ENCODE assay signal across 14 cellular contexts in genomic region chr5:151680944-151681427, GRCh38. TPM values are rescaled to one million over a fixed set of nuclear protein-coding genes. Genes with fewer than 3 reads are reported as not detected.
DNase-seq lines count a peak whose midpoint lies in the region; ATAC-seq, FAIRE-seq and TF ChIP-seq lines count a peak whose summit lies in the region.
"Had no signal": no experiment of that assay in that cellular context is flagged by ENCODE, and none has a peak within 500 bp of the region (broad histone marks: within the 10 kb centered on the region; RNA-seq: fewer than 3 reads in every experiment).

No MANE protein-coding gene starts in this region.

- no peak for TF ChIP-seq CTCF in H1 (IDR thresholded peaks at IDR 0.05; ENCODE audit: control extremely low read depth in 1 of 3, insufficient read depth in 1 of 3, low read depth in 1 of 3, low read length in 3 of 3)
- no peak for TF ChIP-seq CTCF in stomach (IDR thresholded peaks at IDR 0.05)

- peaks cover 24% of the 10 kb centered on the region for H3K27me3 Mint-ChIP-seq in activated CD4-positive, alpha-beta T cell treated with anti-CD3 and anti-CD28 coated beads, Interleukin-2, amount 10 ng/mL, durations not matched to agents 7 days and 5 days

- H3K4me1 ChIP-seq in H1 (replicated peaks in 1 of 4; ENCODE audit: control insufficient read depth in 3 of 4, insufficient read depth in 4 of 4, low read length in 3 of 4) (peaks cover 3 to 28% (median 20%) of the 10 kb centered on the region in 4 experiments; a peak in 5 of 7 replicates), stomach (peaks cover 17 to 89% (median 58%) of the 10 kb centered on the region in 4 donors)

- H3K9me3 ChIP-seq in H1 (ENCODE audit: insufficient read depth in 2 of 2, low read depth in 1 of 2, low read length in 1 of 2) (no peaks in the 10 kb centered on the region), stomach (no peaks in the 10 kb centered on the region)
- H3K9me3 ChIP-seq: neutrophil had no signal

- H2BK5ac ChIP-seq in H1 (ENCODE audit: low read depth, low read length) = no peak overlapping the region

- no peaks in the 10 kb centered on the region for H3K4me1 Mint-ChIP-seq in activated CD4-positive, alpha-beta T cell treated with anti-CD3 and anti-CD28 coated beads, Interleukin-2, amount 10 ng/mL, durations not matched to agents 7 days and 5 days
- H3K4me1 Mint-ChIP-seq: activated B cell treated with CpG ODN at 0.5 μM for 24 hours had no signal

- POLR2A ChIA-PET in H1 (lab: Charles Lee; ENCODE audit: partially characterized antibody) = interaction anchor here (1.2 to 3.4 kb wide), 4 partner anchors 9 to 90 kb away, joined by 4 to 16 read pairs (median 10); partner anchors contain the start of gene G3BP1
- POLR2A ChIA-PET in activated CD4-positive, alpha-beta T cell treated with anti-CD3 and anti-CD28 coated beads, Interleukin-2, amount 10 ng/mL, durations not matched to agents 7 days and 5 days (lab: Charles Lee) = no interaction called here

- no peak for TF ChIP-seq POLR2A in H1 (IDR thresholded peaks at IDR 0.05; ENCODE audit: control extremely low read depth in 1 of 2, low read depth in 2 of 2, low read length in 2 of 2)
- TF ChIP-seq POLR2A in stomach (IDR thresholded peaks at IDR 0.05) = no peak

- H3K14ac ChIP-seq in H1 (ENCODE audit: insufficient read length) = no peak overlapping the region

- intact Hi-C loops in stomach (cut with DNase I; ENCODE audit: low total_unique reads) = no loop called here

- no peak overlapping the region for H3K27ac Mint-ChIP-seq in activated CD4-positive, alpha-beta T cell treated with anti-CD3 and anti-CD28 coated beads, Interleukin-2, amount 10 ng/mL, durations not matched to agents 7 days and 5 days
- H3K27ac Mint-ChIP-seq: activated B cell treated with CpG ODN at 0.5 μM for 24 hours had no signal

- WGBS in H1 (ENCODE audit: extremely low coverage in 1 of 2, insufficient coverage in 1 of 2, insufficient read length in 1 of 2, insufficient replicate concordance in 2 of 2, low coverage in 1 of 2, low lambda C conversion rate in 2 of 2, missing lambda C conversion rate in 1 of 2), 2 experiments = 90% methylated on average over 5 of the region's 5 CpGs; no CpG with 5 or more reads in 1 of the 2 experiments
- WGBS in stomach, 5 donors = 47 to 72% (median 66%) methylated on average over 5 of the region's 5 CpGs

- H2BK20ac ChIP-seq in H1 (ENCODE audit: low read length) = no peak overlapping the region

- H3K36me3 Mint-ChIP-seq in activated CD4-positive, alpha-beta T cell treated with anti-CD3 and anti-CD28 coated beads, Interleukin-2, amount 10 ng/mL, durations not matched to agents 7 days and 5 days (ENCODE audit: low read depth) = no peaks in the 10 kb centered on the region

- no peak overlapping the region for H4K8ac ChIP-seq in H1 (ENCODE audit: extremely low read depth, insufficient read depth, low read length)

- peaks cover 3% of the 10 kb centered on the region for H3K79me1 ChIP-seq in H1 (ENCODE audit: low read depth, low read length)

- no peak overlapping the region for H3K27ac ChIP-seq in H1 (ENCODE audit: low read depth, low read length)
- peak overlapping the region; percentile 1 to 89 (median 86) for H3K27ac ChIP-seq in stomach
- H3K27ac ChIP-seq: neutrophil, SK-N-MC had no signal

- no peaks in the 10 kb centered on the region for H3K9me3 Mint-ChIP-seq in activated CD4-positive, alpha-beta T cell treated with anti-CD3 and anti-CD28 coated beads, Interleukin-2, amount 10 ng/mL, durations not matched to agents 7 days and 5 days
- H3K9me3 Mint-ChIP-seq: activated B cell treated with CpG ODN at 0.5 μM for 24 hours had no signal

- no peak overlapping the region for H4K5ac ChIP-seq in H1 (ENCODE audit: insufficient read length, low read depth, low read length)

- no peak for FAIRE-seq in H1 (lab: Jason Lieb, UNC)

- no peak overlapping the region; a peak in 1 of 7 replicates for H3K9ac ChIP-seq in H1 (replicated peaks in 1 of 4; ENCODE audit: extremely low read depth in 1 of 4, low read depth in 3 of 4, low read length in 3 of 4)

- peaks cover 4% of the 10 kb centered on the region; the same call in 1 of the 2 replicates for H3K23me2 ChIP-seq in H1 (ENCODE audit: low read depth, low read length)

- no peaks in the 10 kb centered on the region for H4K20me1 ChIP-seq in H1 (replicated peaks in 1 of 2; ENCODE audit: control insufficient read depth in 1 of 2, insufficient read depth in 2 of 2, low read length in 2 of 2)

- H3K36me3 ChIP-seq in H1 (ENCODE audit: control insufficient read depth in 2 of 4, insufficient read depth in 4 of 4, low read length in 3 of 4) (peaks cover 0 to 6% (median 0%) of the 10 kb centered on the region in 4 experiments; a peak in 1 of 8 replicates), stomach (peaks cover 0 to 7% (median 0%) of the 10 kb centered on the region in 4 donors)
- H3K36me3 ChIP-seq: neutrophil had no signal

- TF ChIP-seq RAD21 in H1 (IDR thresholded peaks at IDR 0.05 in 1 of 2, conservative IDR thresholded peaks at IDR 0.05 in 1 of 2; ENCODE audit: low read depth in 2 of 2, low read length in 2 of 2) = no peak

- no peak overlapping the region for H2BK15ac ChIP-seq in H1 (ENCODE audit: low read length)

- H3K4me3 ChIP-seq in H1 (ENCODE audit: extremely low read depth in 1 of 4, insufficient read depth in 2 of 4, low read depth in 3 of 4, low read length in 4 of 4) (no peak overlapping the region), stomach (peak overlapping the region in 1 of 4 donors; percentile 3)
- H3K4me3 ChIP-seq: SK-N-MC had no signal

- no peak overlapping the region for H3K23ac ChIP-seq in H1 (ENCODE audit: insufficient read length)

- no peak overlapping the region for H3K4me2 ChIP-seq in H1 (ENCODE audit: insufficient read depth in 1 of 2, low read depth in 2 of 2, low read length in 2 of 2)

- peaks cover 3 to 26% of the 10 kb centered on the region in 2 experiments for H3K79me2 ChIP-seq in H1 (ENCODE audit: control insufficient read depth in 1 of 2, insufficient read depth in 2 of 2, low read length in 2 of 2)

- no peak overlapping the region for H2AFZ ChIP-seq in H1 (ENCODE audit: low read length)

- H3K56ac ChIP-seq in H1 (replicated peaks; ENCODE audit: insufficient read length, low read depth, low read length) = no peak overlapping the region

- H3K4ac ChIP-seq in H1 (replicated peaks; ENCODE audit: insufficient read length, low read depth, low read length) = no peak overlapping the region

- no peak for ATAC-seq in HG03439 (IDR thresholded peaks at IDR 0.05; ENCODE audit: unreplicated experiment)

- no peak overlapping the region for H2BK120ac ChIP-seq in H1 (replicated peaks; ENCODE audit: low read depth, low read length)

- TF ChIP-seq EP300 in H1 (IDR thresholded peaks at IDR 0.05; ENCODE audit: borderline replicate concordance in 1 of 2, low read depth in 2 of 2, low read length in 2 of 2) (no peak), stomach (IDR thresholded peaks at IDR 0.05) (no peak)

- DNase-seq in EH (ENCODE audit: low read depth) (peak; percentile 53), H1 (ENCODE audit: low read depth in 1 of 2, low spot score in 2 of 2) (no peak), medulla oblongata (ENCODE audit: extremely low spot score) (peak; percentile 63), stomach (no peak), NCI-H2171 (lab: John Stamatoyannopoulos, UW) (no peak), NCI-H774 (lab: John Stamatoyannopoulos, UW) (no peak)
- DNase-seq in activated CD4-positive, alpha-beta T cell treated with anti-CD3 and anti-CD28 coated beads, Interleukin-2, amount 10 ng/mL, durations not matched to agents 7 days and 5 days = no peak
- DNase-seq: activated B cell treated with CpG ODN at 0.5 μM for 24 hours, NCI-H1048, NCI-H69, trophoblast cell had no signal

- no peak overlapping the region for H4K91ac ChIP-seq in H1 (replicated peaks; ENCODE audit: insufficient read length, low read length)

- no peak overlapping the region for H2AK5ac ChIP-seq in H1 (ENCODE audit: low read depth, low read length)

- H2BK12ac ChIP-seq in H1 (ENCODE audit: low read depth, low read length) = 0 out of 2 replicates have a peak overlapping the region, but pooled peaks have one; percentile 5

- no peak overlapping the region for H3K4me3 Mint-ChIP-seq in activated CD4-positive, alpha-beta T cell treated with anti-CD3 and anti-CD28 coated beads, Interleukin-2, amount 10 ng/mL, durations not matched to agents 7 days and 5 days
- H3K4me3 Mint-ChIP-seq: activated B cell treated with CpG ODN at 0.5 μM for 24 hours had no signal

- H3K18ac ChIP-seq in H1 (ENCODE audit: extremely low read depth, low read length) = no peak overlapping the region

- CTCF ChIA-PET in H1 (lab: Charles Lee; ENCODE audit: partially characterized antibody) = interaction anchor here (3.1 to 43.0 kb wide), 6 partner anchors 8 to 68 kb away, joined by 14 to 991 read pairs (median 47); partner anchors contain the start of gene ATOX1
- CTCF ChIA-PET in activated CD4-positive, alpha-beta T cell treated with anti-CD3 and anti-CD28 coated beads, Interleukin-2, amount 10 ng/mL, durations not matched to agents 7 days and 5 days (lab: Charles Lee) = interaction anchor here (1.4 kb wide), 1 partner anchor 19 kb away, joined by 5 read pairs; no protein-coding TSS in a partner anchor

- H3K27me3 ChIP-seq in H1 (replicated peaks in 1 of 4; ENCODE audit: control insufficient read depth in 3 of 4, extremely low read depth in 1 of 4, insufficient read depth in 3 of 4, low read length in 3 of 4) (no peaks in the 10 kb centered on the region), stomach (peaks cover 0 to 4% (median 3%) of the 10 kb centered on the region in 3 donors)

TF ChIP-seq in H1, 55 proteins besides CTCF, POLR2A, EP300 and RAD21:
- TF ChIP-seq POLR2AphosphoS5 (IDR thresholded peaks at IDR 0.05; ENCODE audit: low read depth, low read length) = peak; percentile 23; the same call in 1 of the 2 replicates
- no peak for TF ChIP-seq MAX (IDR thresholded peaks at IDR 0.05)
TF ChIP-seq in H1: peak in this region for 1.

RNA-seq across cellular contexts. Expression of gene SPARC, which starts 5.7 kb away (rescaled TPM):
- 438 and 452 TPM in 2 replicates for total RNA-seq in H1 (2021; fragmentation: NEBNext Ultra II Directional; extraction: Animal tissue kit (Norgen Biotek cat#: 25700))
- polyA plus RNA-seq in H1 (2011; rRNA removed) (375 and 434 TPM in 2 replicates), stomach (10 to 100 TPM; 80.9 to 87.7 (median 86.7) TPM)
- polyA plus RNA-seq in H1 (2011; cell fraction: cytosol; rRNA removed) = 385 TPM
- 501 TPM for polyA plus RNA-seq in H1 (2011; cell fraction: nucleus; rRNA removed)
- polyA plus RNA-seq in H1 (2012, experiment 1 of 2) = 385 to 537 TPM (median 495 TPM) in 4 replicates
- 164 TPM for polyA plus RNA-seq in H1 (2012, experiment 2 of 2)
- polyA plus RNA-seq in H1 (2013, experiment 1 of 2) = 450 TPM
- polyA plus RNA-seq in H1 (2013, experiment 2 of 2) = 478 TPM
- polyA minus RNA-seq in H1 (2011; rRNA and poly(A)+ RNA removed) = 271 and 297 TPM in 2 replicates
- polyA minus RNA-seq in H1 (2011; cell fraction: cytosol; rRNA and poly(A)+ RNA removed) = 203 TPM
- polyA minus RNA-seq in H1 (2011; cell fraction: nucleus; rRNA and poly(A)+ RNA removed) = 95.3 TPM
- total RNA-seq in stomach = 1,000 to 10,000 TPM in 1 of 5 donors, 100 to 1,000 TPM in 3, 10 to 100 TPM in 1; 36.2 to 1,348 (median 170) TPM
- 1 to 10 TPM in 1 of 2 experiments, under 1 TPM in 1; 0.27 to 1.1 TPM for total RNA-seq in activated CD4-positive, alpha-beta T cell treated with anti-CD3 and anti-CD28 coated beads, Interleukin-2, amount 10 ng/mL, durations not matched to agents 7 days and 5 days
- total RNA-seq: activated B cell treated with CpG ODN at 0.5 μM for 24 hours had no signal

Comparison
In these comparisons a context has a peak if more than half of its experiments do, and no peak if none do; other contexts are left out.
1. DNase-seq: peak in EH (single experiment) and medulla oblongata (single experiment); none in H1 (0 of 2), stomach (single experiment), NCI-H2171 (single experiment), activated CD4-positive, alpha-beta T cell treated with anti-CD3 and anti-CD28 coated beads, Interleukin-2, amount 10 ng/mL, durations not matched to agents 7 days and 5 days (single experiment) and NCI-H774 (single experiment).
2. RNA of gene SPARC, which starts 5.7 kb away (total RNA-seq): 438 to 452 TPM in H1 and 36.2 to 1,348 TPM in stomach; 0.27 to 1.1 TPM in activated CD4-positive, alpha-beta T cell treated with anti-CD3 and anti-CD28 coated beads, Interleukin-2, amount 10 ng/mL, durations not matched to agents 7 days and 5 days; every median in the first group is over 10 times any median in the second.